ENCODE assay signal across 8 cellular contexts in the genomic region with DNA sequence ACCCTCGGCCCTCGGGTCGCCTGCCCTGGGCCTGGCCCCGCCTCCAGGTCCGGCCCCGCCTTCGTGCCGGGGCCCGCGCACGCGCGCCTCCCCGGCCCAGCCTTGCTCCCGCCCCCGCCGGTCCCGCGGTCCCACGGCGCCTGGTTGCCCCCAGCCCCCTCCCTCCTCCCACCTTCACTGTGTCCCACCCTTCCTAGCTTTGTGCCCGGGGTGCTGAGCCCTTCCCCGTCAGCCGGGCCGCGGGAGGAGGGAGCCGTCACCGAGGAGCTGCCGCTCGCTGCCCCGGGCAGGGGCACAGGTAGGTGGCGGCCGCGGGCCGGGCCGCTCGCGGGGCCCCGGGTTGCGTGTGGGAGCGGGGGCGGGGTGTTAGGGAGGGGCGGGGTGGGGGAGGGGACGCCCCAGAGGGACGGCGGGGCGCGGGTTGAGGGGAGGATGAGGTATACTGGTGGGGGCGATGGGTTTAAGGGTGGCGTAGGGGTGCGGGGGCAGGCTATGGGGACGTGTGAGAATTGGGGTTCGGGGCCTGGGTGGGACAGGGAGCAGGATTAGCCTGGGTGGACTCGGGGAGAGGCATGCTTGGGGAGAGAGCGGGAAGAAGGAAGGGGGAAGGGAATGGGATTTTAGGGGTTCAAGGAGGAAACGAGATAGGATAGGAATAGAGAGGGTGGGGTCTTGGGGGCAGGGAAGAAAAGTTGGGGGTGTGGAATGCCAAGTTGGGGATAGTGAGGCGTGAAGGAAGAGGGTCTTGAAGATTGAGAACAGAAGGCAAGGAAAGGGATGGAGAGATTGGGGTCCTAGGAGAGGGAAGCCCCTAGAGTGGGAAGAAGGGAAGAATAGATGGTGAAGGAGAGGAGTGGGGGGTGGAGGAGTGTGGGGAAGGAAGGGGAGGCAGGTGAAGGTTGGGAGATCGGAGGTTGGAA. TPM values are rescaled to one million over a fixed set of nuclear protein-coding genes. Genes with fewer than 3 reads are reported as not detected.
DNase-seq lines count a peak whose midpoint lies in the region; ATAC-seq and TF ChIP-seq lines count a peak whose summit lies in the region.

A gene with protein sequence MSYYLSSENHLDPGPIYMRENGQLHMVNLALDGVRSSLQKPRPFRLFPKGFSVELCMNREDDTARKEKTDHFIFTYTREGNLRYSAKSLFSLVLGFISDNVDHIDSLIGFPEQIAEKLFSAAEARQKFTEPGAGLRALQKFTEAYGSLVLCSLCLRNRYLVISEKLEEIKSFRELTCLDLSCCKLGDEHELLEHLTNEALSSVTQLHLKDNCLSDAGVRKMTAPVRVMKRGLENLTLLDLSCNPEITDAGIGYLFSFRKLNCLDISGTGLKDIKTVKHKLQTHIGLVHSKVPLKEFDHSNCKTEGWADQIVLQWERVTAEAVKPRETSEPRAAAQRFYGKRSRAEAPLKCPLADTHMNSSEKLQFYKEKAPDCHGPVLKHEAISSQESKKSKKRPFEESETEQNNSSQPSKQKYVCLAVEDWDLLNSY (plus strand): TSS at position 99 of the 920 bp plus-strand sequence. CDS start 5,650 bp downstream, outside the sequence.

- H3K27me3 Mint-ChIP-seq in effector memory CD8-positive, alpha-beta T cell, result no peaks in the 10 kb centered on the region

- peaks cover 29 to 36% of the 10 kb centered on the region in 2 donors for H3K4me1 Mint-ChIP-seq in effector memory CD8-positive, alpha-beta T cell (ENCODE audit: low read depth in 2 of 2)

- peaks cover 14% of the 10 kb centered on the region for H3K36me3 Mint-ChIP-seq in effector memory CD8-positive, alpha-beta T cell (ENCODE audit: insufficient read depth)

- H3K27ac Mint-ChIP-seq in effector memory CD8-positive, alpha-beta T cell, result peak within 1 kb of the TSS; percentile 96 to 97

- peak within 1 kb of the TSS; percentile 93 to 98 for H3K4me3 Mint-ChIP-seq in effector memory CD8-positive, alpha-beta T cell

- TF ChIP-seq CTCF in RWPE1 (conservative IDR thresholded peaks at IDR 0.05; ENCODE audit: low read depth), result peak; percentile 54

- CTCF ChIA-PET in RWPE1 (lab: Yijun Ruan, JAX), result interaction anchor here (0.9 to 1.3 kb wide), 3 partner anchors 13 to 75 kb away, joined by 3 read pairs; no protein-coding TSS in a partner anchor

- ATAC-seq in GM18870 (IDR thresholded peaks at IDR 0.05; ENCODE audit: unreplicated experiment) (peak; percentile 43), HG03060 (IDR thresholded peaks at IDR 0.05; ENCODE audit: low read depth, unreplicated experiment) (peak; percentile 29)
- ATAC-seq in effector memory CD8-positive, alpha-beta T cell (replicated peaks), result peak; percentile 63

- no peaks in the 10 kb centered on the region for H3K9me3 Mint-ChIP-seq in effector memory CD8-positive, alpha-beta T cell

- DNase-seq in COLO668 (lab: John Stamatoyannopoulos, UW; ENCODE audit: unreplicated experiment) (peak; percentile 99), RWPE1 (ENCODE audit: low spot score) (peak; percentile 93), mucosa of gallbladder (ENCODE audit: low spot score) (no peak), EL (no peak), ecto neural progenitor cell (ENCODE audit: low spot score) (no peak)
- DNase-seq in effector memory CD8-positive, alpha-beta T cell, result no peak

- POLR2A ChIA-PET in RWPE1 (lab: Yijun Ruan, JAX; ENCODE audit: low non-redundant PET), result interaction anchor here (0.6 to 0.9 kb wide), 2 partner anchors 57 to 1281 kb away, joined by 3 to 13 read pairs; a partner anchor contains a TSS

- peak within 1 kb of the TSS; percentile 90 for H3K27ac ChIP-seq in RWPE1

RNA-seq across cellular contexts. Expression of the gene that starts here (rescaled TPM):
- 25.7 TPM for total RNA-seq in mucosa of gallbladder

Comparison
In these comparisons a context has a peak if more than half of its experiments do, and no peak if none do; other contexts are left out.
1. DNase-seq: peak in COLO668 (single experiment) and RWPE1 (single experiment); none in effector memory CD8-positive, alpha-beta T cell (0 of 3), mucosa of gallbladder (single experiment), EL (single experiment) and ecto neural progenitor cell (single experiment).
2. Peak in every context shown above with its lines, with median percentiles within 50 percentile points of each other: ATAC-seq.